In genomic region chr17:77892469-77893143, GRCh38 we compare ENCODE assay signal across 10 cellular contexts.
DNase-seq lines count a peak whose midpoint lies in the region; ATAC-seq and TF ChIP-seq lines count a peak whose summit lies in the region.
"Had no signal": no experiment of that assay in that cellular context is flagged by ENCODE, and none has a peak within 500 bp of the region (broad histone marks: within the 10 kb centered on the region; RNA-seq: fewer than 3 reads in every experiment).

No MANE protein-coding gene starts in this region.

- TF ChIP-seq POLR2A in Peyer's patch (IDR thresholded peaks at IDR 0.05) = no peak

- no peaks in the 10 kb centered on the region for H3K9me3 ChIP-seq in Peyer's patch
- no peaks in the 10 kb centered on the region for H3K9me3 ChIP-seq in effector memory CD4-positive, alpha-beta T cell (ENCODE audit: control insufficient read depth, low read length)

- DNase-seq in AG10803 (ENCODE audit: low read depth) (no peak), GM12865 (ENCODE audit: low read depth) (no peak), Peyer's patch (peak in 2 of 3 donors; percentile 38 to 44), iPS-NIHi7 (ENCODE audit: extremely low spot score) (peak; percentile 88), D341Med (ENCODE audit: low spot score) (no peak)
- no peak for DNase-seq in effector memory CD4-positive, alpha-beta T cell

- no peaks in the 10 kb centered on the region for H3K36me3 ChIP-seq in Peyer's patch
- H3K36me3 ChIP-seq in effector memory CD4-positive, alpha-beta T cell (ENCODE audit: control insufficient read depth, insufficient read depth, low read length) = no peaks in the 10 kb centered on the region

- H3K4me3 ChIP-seq in AG10803 (ENCODE audit: low read length) = no peak overlapping the region
- no peak overlapping the region for H3K4me3 ChIP-seq in GM12865 (ENCODE audit: low read depth, low read length)
- no peak overlapping the region for H3K4me3 ChIP-seq in Peyer's patch
- H3K4me3 ChIP-seq in effector memory CD4-positive, alpha-beta T cell (ENCODE audit: insufficient read depth, low read depth, low read length, poor library complexity, severe bottlenecking) = no peak overlapping the region

- no peak overlapping the region for H3K27ac ChIP-seq in Peyer's patch
- H3K27ac ChIP-seq in effector memory CD4-positive, alpha-beta T cell (ENCODE audit: insufficient read depth, low read length, poor library complexity, severe bottlenecking) = no peak overlapping the region
- H3K27ac ChIP-seq: epithelial cell of prostate had no signal

- TF ChIP-seq CTCF in AG10803 (conservative IDR thresholded peaks at IDR 0.05; ENCODE audit: low read length) (peak; percentile 17), GM12865 (IDR thresholded peaks at IDR 0.05; ENCODE audit: insufficient read depth, low read depth, low read length, missing control alignments) (peak; percentile 36), Peyer's patch (IDR thresholded peaks at IDR 0.05) (peak in 1 of 6 experiments; percentile 13)

- H3K27me3 ChIP-seq in Peyer's patch = no peaks in the 10 kb centered on the region
- H3K27me3 ChIP-seq in effector memory CD4-positive, alpha-beta T cell (replicated peaks; ENCODE audit: control insufficient read depth, insufficient read depth, low read length, poor library complexity, severe bottlenecking) = no peaks in the 10 kb centered on the region

- no peak for ATAC-seq in activated CD4-positive, CD25-positive, alpha-beta regulatory T cell treated with anti-CD3 and anti-CD28 coated beads, Interleukin-2, amount 50 U/mL, for 24 hours
- ATAC-seq in HG03025 (IDR thresholded peaks at IDR 0.05; ENCODE audit: low FRiP score, unreplicated experiment) = no peak
- ATAC-seq: Right ventricle myocardium inferior had no signal

- no peaks in the 10 kb centered on the region for H3K4me1 ChIP-seq in Peyer's patch
- peaks cover 2% of the 10 kb centered on the region for H3K4me1 ChIP-seq in effector memory CD4-positive, alpha-beta T cell (ENCODE audit: control insufficient read depth, insufficient read depth, low read length, poor library complexity, severe bottlenecking)

Comparison
In these comparisons a context has a peak if more than half of its experiments do, and no peak if none do; other contexts are left out.
1. DNase-seq: peak in Peyer's patch (2 of 3) and iPS-NIHi7 (single experiment); none in AG10803 (single experiment), GM12865 (single experiment), D341Med (single experiment) and effector memory CD4-positive, alpha-beta T cell (0 of 3).